24 cellular contexts compared by ENCODE assay signal in genomic region chr18:3088444-3088843, GRCh38.
DNase-seq lines count a peak whose midpoint lies in the region; ATAC-seq and TF ChIP-seq lines count a peak whose summit lies in the region.
"Had no signal": no experiment of that assay in that cellular context is flagged by ENCODE, and none has a peak within 500 bp of the region (broad histone marks: within the 10 kb centered on the region; RNA-seq: fewer than 3 reads in every experiment).

No MANE protein-coding gene starts in this region.

- H3K27me3 ChIP-seq in BE2C, result no peaks in the 10 kb centered on the region
- no peaks in the 10 kb centered on the region for H3K27me3 ChIP-seq in adrenal gland
- H3K27me3 ChIP-seq: spleen had no signal

- H3K9me3 ChIP-seq in BE2C (no peaks in the 10 kb centered on the region), adrenal gland (replicated peaks in 1 of 3) (no peaks in the 10 kb centered on the region)
- H3K9me3 ChIP-seq: spleen had no signal

- no peaks in the 10 kb centered on the region for H3K27me3 Mint-ChIP-seq in nephron (ENCODE audit: low read depth)
- H3K27me3 Mint-ChIP-seq in effector memory CD8-positive, alpha-beta T cell, result no peaks in the 10 kb centered on the region
- H3K27me3 Mint-ChIP-seq: activated naive CD8-positive, alpha-beta T cell treated with anti-CD3 and anti-CD28 coated beads, Interleukin-2, amount 10 ng/mL, durations not matched to agents 7 days and 5 days; stimulated activated memory B cell treated with anti-CD40 and anti-IgM and Interleukin-4, amounts not matched to agents 10 μg/mL and 1 μg/mL and 100 μg/mL, for 72 hours had no signal

- TF ChIP-seq CTCF in BE2C (IDR thresholded peaks at IDR 0.05; ENCODE audit: low read depth, low read length) (no peak), fibroblast of pulmonary artery (IDR thresholded peaks at IDR 0.05; ENCODE audit: low read length, missing control alignments) (no peak), nephron (IDR thresholded peaks at IDR 0.05; ENCODE audit: unreplicated experiment in 3 of 3) (no peak), adrenal gland (IDR thresholded peaks at IDR 0.05) (no peak)

- intact Hi-C loops in adrenal gland (cut with DNase I), result no loop called here

- DNase-seq in BE2C (peak; percentile 6), SW480 (ENCODE audit: low spot score) (peak; percentile 32), fibroblast of pulmonary artery (ENCODE audit: low read depth) (peak; percentile 49), DMS79 treated with DMSO at 0.1 percent for 48 hours (lab: John Stamatoyannopoulos, UW) (no peak), adrenal gland (no peak)
- no peak for DNase-seq in activated CD8-positive, alpha-beta memory T cell treated with anti-CD3 and anti-CD28 coated beads for 24 hours
- DNase-seq in effector memory CD8-positive, alpha-beta T cell, result no peak
- DNase-seq: activated CD4-positive, alpha-beta T cell treated with anti-CD3 and anti-CD28 coated beads, Interleukin-2, amount 50 U/mL, for 4 hours; activated effector memory CD4-positive, alpha-beta T cell treated with Interleukin-2 at 50 U/mL for 16 hours; activated naive CD8-positive, alpha-beta T cell treated with anti-CD3 and anti-CD28 coated beads, Interleukin-2, amount 10 ng/mL, durations not matched to agents 7 days and 5 days; C1 segment of cervical spinal cord; Calu3; endodermal cell; H9; kidney; NCI-H1092 treated with DMSO at 0.1 percent for 48 hours; NCI-H1930; NCI-H526 treated with DMSO at 0.1 percent for 48 hours; occipital lobe; spleen; stimulated activated CD4-positive, alpha-beta T cell treated with anti-CD3 and anti-CD28 coated beads, Interleukin-4, amount 100 ng/mL, for 1 hour had no signal

- peak overlapping the region; percentile 28 to 83 (median 79) for H3K27ac Mint-ChIP-seq in nephron
- peak overlapping the region in 1 of 2 donors; percentile 52 for H3K27ac Mint-ChIP-seq in effector memory CD8-positive, alpha-beta T cell
- H3K27ac Mint-ChIP-seq: endodermal cell; stimulated activated memory B cell treated with anti-CD40 and anti-IgM and Interleukin-4, amounts not matched to agents 10 μg/mL and 1 μg/mL and 100 μg/mL, for 72 hours had no signal

- H3K27ac ChIP-seq in adrenal gland, result no peak overlapping the region
- H3K27ac ChIP-seq: SK-N-MC, spleen had no signal

- H3K4me3 Mint-ChIP-seq in nephron, result no peak overlapping the region
- no peak overlapping the region for H3K4me3 Mint-ChIP-seq in effector memory CD8-positive, alpha-beta T cell
- H3K4me3 Mint-ChIP-seq: activated naive CD8-positive, alpha-beta T cell treated with anti-CD3 and anti-CD28 coated beads, Interleukin-2, amount 10 ng/mL, durations not matched to agents 7 days and 5 days; endodermal cell; H9; stimulated activated memory B cell treated with anti-CD40 and anti-IgM and Interleukin-4, amounts not matched to agents 10 μg/mL and 1 μg/mL and 100 μg/mL, for 72 hours had no signal

- H3K36me3 ChIP-seq in BE2C (no peaks in the 10 kb centered on the region), adrenal gland (replicated peaks in 1 of 2) (no peaks in the 10 kb centered on the region)
- H3K36me3 ChIP-seq: spleen had no signal

- peaks cover 62% of the 10 kb centered on the region for H3K4me1 Mint-ChIP-seq in nephron
- no peaks in the 10 kb centered on the region for H3K4me1 Mint-ChIP-seq in effector memory CD8-positive, alpha-beta T cell (ENCODE audit: low read depth in 2 of 2)
- H3K4me1 Mint-ChIP-seq: stimulated activated memory B cell treated with anti-CD40 and anti-IgM and Interleukin-4, amounts not matched to agents 10 μg/mL and 1 μg/mL and 100 μg/mL, for 72 hours had no signal

- H3K36me3 Mint-ChIP-seq in nephron (ENCODE audit: low read depth), result no peaks in the 10 kb centered on the region
- no peaks in the 10 kb centered on the region for H3K36me3 Mint-ChIP-seq in effector memory CD8-positive, alpha-beta T cell (ENCODE audit: insufficient read depth)
- H3K36me3 Mint-ChIP-seq: activated naive CD8-positive, alpha-beta T cell treated with anti-CD3 and anti-CD28 coated beads, Interleukin-2, amount 10 ng/mL, durations not matched to agents 7 days and 5 days; stimulated activated memory B cell treated with anti-CD40 and anti-IgM and Interleukin-4, amounts not matched to agents 10 μg/mL and 1 μg/mL and 100 μg/mL, for 72 hours had no signal

- H3K4me1 ChIP-seq in BE2C (no peaks in the 10 kb centered on the region), adrenal gland (replicated peaks in 1 of 2) (peaks cover 0 to 4% of the 10 kb centered on the region in 2 donors)

- H3K9me3 Mint-ChIP-seq in nephron, result no peaks in the 10 kb centered on the region
- H3K9me3 Mint-ChIP-seq in effector memory CD8-positive, alpha-beta T cell, result no peaks in the 10 kb centered on the region
- H3K9me3 Mint-ChIP-seq: activated naive CD8-positive, alpha-beta T cell treated with anti-CD3 and anti-CD28 coated beads, Interleukin-2, amount 10 ng/mL, durations not matched to agents 7 days and 5 days; H9; stimulated activated memory B cell treated with anti-CD40 and anti-IgM and Interleukin-4, amounts not matched to agents 10 μg/mL and 1 μg/mL and 100 μg/mL, for 72 hours had no signal

- no peak for TF ChIP-seq POLR2A in adrenal gland (IDR thresholded peaks at IDR 0.05)

- WGBS in adrenal gland, 4 donors, result 71 to 90% (median 84%) methylated on average over 3 of the region's 3 CpGs

- no peak for ATAC-seq in effector memory CD8-positive, alpha-beta T cell (replicated peaks)
- ATAC-seq: stimulated activated memory B cell treated with anti-CD40 and anti-IgM and Interleukin-4, amounts not matched to agents 10 μg/mL and 1 μg/mL and 100 μg/mL, for 72 hours had no signal

- H3K4me3 ChIP-seq in BE2C (ENCODE audit: low read depth, low read length) (no peak overlapping the region), fibroblast of pulmonary artery (replicated peaks; ENCODE audit: low read depth, low read length) (no peak overlapping the region), adrenal gland (no peak overlapping the region)
- H3K4me3 ChIP-seq: SK-N-MC, spleen had no signal

Comparison
In these comparisons a context has a peak if more than half of its experiments do, and no peak if none do; other contexts are left out.
1. DNase-seq: peak in BE2C (single experiment), SW480 (single experiment) and fibroblast of pulmonary artery (single experiment); none in activated CD8-positive, alpha-beta memory T cell treated with anti-CD3 and anti-CD28 coated beads for 24 hours (single experiment), DMS79 treated with DMSO at 0.1 percent for 48 hours (single experiment), adrenal gland (0 of 7) and effector memory CD8-positive, alpha-beta T cell (0 of 3).